Comparison of ENCODE assay signal across 15 cellular contexts in genomic region chr1:172753964-172754363, GRCh38.
DNase-seq lines count a peak whose midpoint lies in the region; ATAC-seq, FAIRE-seq and TF ChIP-seq lines count a peak whose summit lies in the region.
"Had no signal": no experiment of that assay in that cellular context is flagged by ENCODE, and none has a peak within 500 bp of the region (broad histone marks: within the 10 kb centered on the region; RNA-seq: fewer than 3 reads in every experiment).

No MANE protein-coding gene starts in this region.

- H3K36me3 ChIP-seq in BLaER1 (no peaks in the 10 kb centered on the region), KOPT-K1 (ENCODE audit: insufficient read depth, low read length) (no peaks in the 10 kb centered on the region)

- no peak overlapping the region for H3K9ac ChIP-seq in BLaER1

- H3K27me3 ChIP-seq in BLaER1 = no peaks in the 10 kb centered on the region

- H3K9me3 Mint-ChIP-seq in activated CD8-positive, alpha-beta memory T cell treated with anti-CD3 and anti-CD28 coated beads, Interleukin-2, amount 10 ng/mL, durations not matched to agents 7 days and 5 days (ENCODE audit: low read depth) = no peaks in the 10 kb centered on the region
- H3K9me3 Mint-ChIP-seq in activated naive CD8-positive, alpha-beta T cell treated with anti-CD3 and anti-CD28 coated beads, Interleukin-2, amount 10 ng/mL, durations not matched to agents 7 days and 5 days = peaks cover 4% of the 10 kb centered on the region
- H3K9me3 Mint-ChIP-seq: CD4-positive, alpha-beta T cell; HFFc6 had no signal

- no peak for FAIRE-seq in GM12891 (lab: Jason Lieb, UNC)
- FAIRE-seq: G401.6 had no signal

- H3K4me3 ChIP-seq in BLaER1 = no peak overlapping the region

- peaks cover 16% of the 10 kb centered on the region; the same call in 1 of the 2 replicates for H3K4me1 ChIP-seq in BLaER1

- no peaks in the 10 kb centered on the region for H3K9me3 ChIP-seq in BLaER1
- H3K9me3 ChIP-seq in KOPT-K1 (ENCODE audit: insufficient read depth, low read length, poor library complexity, severe bottlenecking) = no peaks in the 10 kb centered on the region

- H3K27ac ChIP-seq in BLaER1 (no peak overlapping the region), KOPT-K1 (ENCODE audit: low read depth, low read length, poor library complexity, severe bottlenecking) (peak overlapping the region; percentile 26)

- peak overlapping the region; percentile 8; the same call in 1 of the 2 replicates for H3K4me2 ChIP-seq in BLaER1

- no peak for DNase-seq in activated CD8-positive, alpha-beta memory T cell treated with anti-CD3 and anti-CD28 coated beads, Interleukin-2, amount 10 ng/mL, durations not matched to agents 7 days and 5 days
- no peak for DNase-seq in activated CD8-positive, alpha-beta memory T cell treated with anti-CD3 and anti-CD28 coated beads, Interleukin-2, amount 50 U/mL, for 48 hours
- no peak for DNase-seq in activated naive CD8-positive, alpha-beta T cell treated with anti-CD3 and anti-CD28 coated beads, Interleukin-2, amount 10 ng/mL, durations not matched to agents 7 days and 5 days
- DNase-seq in GM12891 (ENCODE audit: insufficient read length, low spot score) (no peak), NCI-H2227 treated with DMSO at 0.1 percent for 48 hours (lab: John Stamatoyannopoulos, UW) (no peak), HuH-7 (ENCODE audit: low spot score) (no peak)
- DNase-seq: CD4-positive, alpha-beta T cell; DMS79; HFFc6; NCI-H1930; NCI-H524; RPMI8226 had no signal

- peak; percentile 27 for ATAC-seq in activated CD8-positive, alpha-beta memory T cell treated with anti-CD3 and anti-CD28 coated beads, Interleukin-2, amount 10 ng/mL, durations not matched to agents 7 days and 5 days
- peak; percentile 47 for ATAC-seq in activated naive CD8-positive, alpha-beta T cell treated with anti-CD3 and anti-CD28 coated beads, Interleukin-2, amount 10 ng/mL, durations not matched to agents 7 days and 5 days (ENCODE audit: low read depth)

- no peaks in the 10 kb centered on the region for H4K20me1 ChIP-seq in BLaER1

- CTCF ChIA-PET in activated CD8-positive, alpha-beta memory T cell treated with anti-CD3 and anti-CD28 coated beads, Interleukin-2, amount 10 ng/mL, durations not matched to agents 7 days and 5 days (lab: Charles Lee) = no interaction called here

- no peak for TF ChIP-seq POLR2A in GM12891 (IDR thresholded peaks at IDR 0.05; ENCODE audit: low read depth, low read length)

- H3K27me3 Mint-ChIP-seq in activated CD8-positive, alpha-beta memory T cell treated with anti-CD3 and anti-CD28 coated beads, Interleukin-2, amount 10 ng/mL, durations not matched to agents 7 days and 5 days = peaks cover 45% of the 10 kb centered on the region
- no peaks in the 10 kb centered on the region for H3K27me3 Mint-ChIP-seq in activated naive CD8-positive, alpha-beta T cell treated with anti-CD3 and anti-CD28 coated beads, Interleukin-2, amount 10 ng/mL, durations not matched to agents 7 days and 5 days
- H3K27me3 Mint-ChIP-seq: CD4-positive, alpha-beta T cell had no signal

- H3K36me3 Mint-ChIP-seq in activated CD8-positive, alpha-beta memory T cell treated with anti-CD3 and anti-CD28 coated beads, Interleukin-2, amount 10 ng/mL, durations not matched to agents 7 days and 5 days = peaks cover 3% of the 10 kb centered on the region
- peaks cover 12% of the 10 kb centered on the region for H3K36me3 Mint-ChIP-seq in activated naive CD8-positive, alpha-beta T cell treated with anti-CD3 and anti-CD28 coated beads, Interleukin-2, amount 10 ng/mL, durations not matched to agents 7 days and 5 days

- POLR2A ChIA-PET in activated naive CD8-positive, alpha-beta T cell treated with anti-CD3 and anti-CD28 coated beads, Interleukin-2, amount 10 ng/mL, durations not matched to agents 7 days and 5 days (lab: Charles Lee) = no interaction called here

- H3K4me1 Mint-ChIP-seq in activated CD8-positive, alpha-beta memory T cell treated with anti-CD3 and anti-CD28 coated beads, Interleukin-2, amount 10 ng/mL, durations not matched to agents 7 days and 5 days = peaks cover 12% of the 10 kb centered on the region
- H3K4me1 Mint-ChIP-seq in activated naive CD8-positive, alpha-beta T cell treated with anti-CD3 and anti-CD28 coated beads, Interleukin-2, amount 10 ng/mL, durations not matched to agents 7 days and 5 days = peaks cover 26% of the 10 kb centered on the region

- H3K4me3 Mint-ChIP-seq in activated CD8-positive, alpha-beta memory T cell treated with anti-CD3 and anti-CD28 coated beads, Interleukin-2, amount 10 ng/mL, durations not matched to agents 7 days and 5 days = no peak overlapping the region
- no peak overlapping the region for H3K4me3 Mint-ChIP-seq in activated naive CD8-positive, alpha-beta T cell treated with anti-CD3 and anti-CD28 coated beads, Interleukin-2, amount 10 ng/mL, durations not matched to agents 7 days and 5 days
- H3K4me3 Mint-ChIP-seq: CD4-positive, alpha-beta T cell; HFFc6 had no signal

- no peak overlapping the region for H3K27ac Mint-ChIP-seq in activated CD8-positive, alpha-beta memory T cell treated with anti-CD3 and anti-CD28 coated beads, Interleukin-2, amount 10 ng/mL, durations not matched to agents 7 days and 5 days
- no peak overlapping the region for H3K27ac Mint-ChIP-seq in activated naive CD8-positive, alpha-beta T cell treated with anti-CD3 and anti-CD28 coated beads, Interleukin-2, amount 10 ng/mL, durations not matched to agents 7 days and 5 days
- H3K27ac Mint-ChIP-seq: CD4-positive, alpha-beta T cell; HFFc6 had no signal

TF ChIP-seq in GM12891, 5 proteins besides CTCF, POLR2A, EP300 and RAD21:
- TF ChIP-seq POU2F2 (IDR thresholded peaks at IDR 0.05; ENCODE audit: low read depth, low read length) (no peak), PAX5 (IDR thresholded peaks at IDR 0.05; ENCODE audit: insufficient read depth, low read length, severe bottlenecking) (no peak), TAF1 (IDR thresholded peaks at IDR 0.05; ENCODE audit: low read depth, low read length) (no peak), SPI1 (IDR thresholded peaks at IDR 0.05; ENCODE audit: low read depth, low read length) (no peak), POLR2AphosphoS5 (IDR thresholded peaks at IDR 0.05; ENCODE audit: low read depth, low read length) (no peak)
TF ChIP-seq in GM12891: peak in this region for 0.
